1 cellular context compared by ENCODE assay signal in genomic region chr1:50275564-50275963, GRCh38.
TF ChIP-seq lines count a peak whose summit lies in the region.

No MANE protein-coding gene starts in this region.

TF ChIP-seq in WTC11, 78 proteins besides CTCF, POLR2A, EP300 and RAD21 (continued from another document):
- TF ChIP-seq, protein P1, sequence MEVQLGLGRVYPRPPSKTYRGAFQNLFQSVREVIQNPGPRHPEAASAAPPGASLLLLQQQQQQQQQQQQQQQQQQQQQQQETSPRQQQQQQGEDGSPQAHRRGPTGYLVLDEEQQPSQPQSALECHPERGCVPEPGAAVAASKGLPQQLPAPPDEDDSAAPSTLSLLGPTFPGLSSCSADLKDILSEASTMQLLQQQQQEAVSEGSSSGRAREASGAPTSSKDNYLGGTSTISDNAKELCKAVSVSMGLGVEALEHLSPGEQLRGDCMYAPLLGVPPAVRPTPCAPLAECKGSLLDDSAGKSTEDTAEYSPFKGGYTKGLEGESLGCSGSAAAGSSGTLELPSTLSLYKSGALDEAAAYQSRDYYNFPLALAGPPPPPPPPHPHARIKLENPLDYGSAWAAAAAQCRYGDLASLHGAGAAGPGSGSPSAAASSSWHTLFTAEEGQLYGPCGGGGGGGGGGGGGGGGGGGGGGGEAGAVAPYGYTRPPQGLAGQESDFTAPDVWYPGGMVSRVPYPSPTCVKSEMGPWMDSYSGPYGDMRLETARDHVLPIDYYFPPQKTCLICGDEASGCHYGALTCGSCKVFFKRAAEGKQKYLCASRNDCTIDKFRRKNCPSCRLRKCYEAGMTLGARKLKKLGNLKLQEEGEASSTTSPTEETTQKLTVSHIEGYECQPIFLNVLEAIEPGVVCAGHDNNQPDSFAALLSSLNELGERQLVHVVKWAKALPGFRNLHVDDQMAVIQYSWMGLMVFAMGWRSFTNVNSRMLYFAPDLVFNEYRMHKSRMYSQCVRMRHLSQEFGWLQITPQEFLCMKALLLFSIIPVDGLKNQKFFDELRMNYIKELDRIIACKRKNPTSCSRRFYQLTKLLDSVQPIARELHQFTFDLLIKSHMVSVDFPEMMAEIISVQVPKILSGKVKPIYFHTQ (CRISPR knock-in tag; IDR thresholded peaks at IDR 0.05), result no peak
